13 cellular contexts compared by ENCODE assay signal in genomic region chr1:226862900-226863299, GRCh38. TPM values are rescaled to one million over a fixed set of nuclear protein-coding genes. Genes with fewer than 3 reads are reported as not detected.
DNase-seq lines count a peak whose midpoint lies in the region; ATAC-seq and TF ChIP-seq lines count a peak whose summit lies in the region.
"Had no signal": no experiment of that assay in that cellular context is flagged by ENCODE, and none has a peak within 500 bp of the region (broad histone marks: within the 10 kb centered on the region; RNA-seq: fewer than 3 reads in every experiment).

No MANE protein-coding gene starts in this region.

- no peak for TF ChIP-seq POLR2A in gastrocnemius medialis (IDR thresholded peaks at IDR 0.05)

- no peak for ATAC-seq in gastrocnemius medialis
- ATAC-seq: left colon had no signal

- in situ Hi-C loops in brain microvascular endothelial cell (cut with HindIII; ENCODE audit: low pct_ligation_motif_present, low sequenced_read_pairs) = no loop called here
- in situ Hi-C loops in gastrocnemius medialis (cut with MboI; ENCODE audit: low sequenced_read_pairs in 4 of 4) = no loop called here

- H3K4me2 ChIP-seq in BLaER1 treated with 17β-estradiol and CSF1 and Interleukin-3, amounts not matched to agents 10 nM and 100 nM = peak overlapping the region; percentile 46 to 76 (median 64)

- intact Hi-C loops in gastrocnemius medialis (cut with DNase I; ENCODE audit: low total_unique reads) = no loop called here

- TF ChIP-seq CTCF in brain microvascular endothelial cell (IDR thresholded peaks at IDR 0.05; ENCODE audit: low read depth, low read length, missing control alignments) (no peak), gastrocnemius medialis (IDR thresholded peaks at IDR 0.05 in 4 of 5, conservative IDR thresholded peaks at IDR 0.05 in 1 of 5) (no peak)

- H3K9ac ChIP-seq in BLaER1 treated with 17β-estradiol and CSF1 and Interleukin-3, amounts not matched to agents 10 nM and 100 nM = no peak overlapping the region

- H4K20me1 ChIP-seq in BLaER1 treated with 17β-estradiol and CSF1 and Interleukin-3, amounts not matched to agents 10 nM and 100 nM = no peaks in the 10 kb centered on the region

- DNase-seq in NCI-H226 = peak; percentile 14
- DNase-seq in brain microvascular endothelial cell = peak; percentile 31
- peak; percentile 69 for DNase-seq in iris pigment epithelial cell (ENCODE audit: low read depth)
- no peak for DNase-seq in NCI-H82 treated with DMSO at 0.1 percent for 48 hours (lab: John Stamatoyannopoulos, UW; ENCODE audit: unreplicated experiment)
- no peak for DNase-seq in activated naive CD4-positive, alpha-beta T cell (lab: John Stamatoyannopoulos, UW)
- no peak for DNase-seq in gastrocnemius medialis
- no peak for DNase-seq in NCI-H1092 treated with DMSO at 0.1 percent for 48 hours (lab: John Stamatoyannopoulos, UW)
- DNase-seq: AML-193; effector CD4-positive, alpha-beta T cell; left colon; NCI-H2171 had no signal

- no peaks in the 10 kb centered on the region for H3K9me3 ChIP-seq in BLaER1 treated with 17β-estradiol and CSF1 and Interleukin-3, amounts not matched to agents 10 nM and 100 nM (replicated peaks in 1 of 11)
- H3K9me3 ChIP-seq in gastrocnemius medialis = no peaks in the 10 kb centered on the region
- H3K9me3 ChIP-seq: ascending aorta had no signal

- peaks cover 20 to 32% (median 23%) of the 10 kb centered on the region in 10 experiments for H3K4me1 ChIP-seq in BLaER1 treated with 17β-estradiol and CSF1 and Interleukin-3, amounts not matched to agents 10 nM and 100 nM
- H3K4me1 ChIP-seq in gastrocnemius medialis = no peaks in the 10 kb centered on the region
- H3K4me1 ChIP-seq: ascending aorta had no signal

- H3K4me3 ChIP-seq in BLaER1 treated with 17β-estradiol and CSF1 and Interleukin-3, amounts not matched to agents 10 nM and 100 nM = no peak overlapping the region
- H3K4me3 ChIP-seq in brain microvascular endothelial cell (ENCODE audit: low read depth, low read length) (no peak overlapping the region), gastrocnemius medialis (no peak overlapping the region)
- H3K4me3 ChIP-seq: ascending aorta had no signal

- H3K27me3 ChIP-seq in BLaER1 treated with 17β-estradiol and CSF1 and Interleukin-3, amounts not matched to agents 10 nM and 100 nM = no peaks in the 10 kb centered on the region
- no peaks in the 10 kb centered on the region for H3K27me3 ChIP-seq in brain microvascular endothelial cell (replicated peaks)
- H3K27me3 ChIP-seq in gastrocnemius medialis = no peaks in the 10 kb centered on the region
- H3K27me3 ChIP-seq: ascending aorta had no signal

- no peaks in the 10 kb centered on the region for H3K36me3 ChIP-seq in BLaER1 treated with 17β-estradiol and CSF1 and Interleukin-3, amounts not matched to agents 10 nM and 100 nM
- no peaks in the 10 kb centered on the region for H3K36me3 ChIP-seq in brain microvascular endothelial cell (replicated peaks)
- H3K36me3 ChIP-seq in gastrocnemius medialis = no peaks in the 10 kb centered on the region
- H3K36me3 ChIP-seq: ascending aorta had no signal

- peak overlapping the region in 2 of 11 experiments; percentile 21 to 24; a peak in 2 of 22 replicates for H3K27ac ChIP-seq in BLaER1 treated with 17β-estradiol and CSF1 and Interleukin-3, amounts not matched to agents 10 nM and 100 nM
- no peak overlapping the region for H3K27ac ChIP-seq in brain microvascular endothelial cell
- H3K27ac ChIP-seq in gastrocnemius medialis = no peak overlapping the region
- H3K27ac ChIP-seq: ascending aorta had no signal

RNA-seq across cellular contexts. Expression of gene PSEN2, which starts 7.5 kb away (rescaled TPM):
- 10 to 100 TPM; 24.8 to 41.4 (median 34.1) TPM for total RNA-seq in gastrocnemius medialis

Comparison
In these comparisons a context has a peak if more than half of its experiments do, and no peak if none do; other contexts are left out.
1. DNase-seq: peak in NCI-H226 (single experiment), brain microvascular endothelial cell (single experiment) and iris pigment epithelial cell (single experiment); none in NCI-H82 treated with DMSO at 0.1 percent for 48 hours (single experiment), activated naive CD4-positive, alpha-beta T cell (0 of 4), gastrocnemius medialis (0 of 2) and NCI-H1092 treated with DMSO at 0.1 percent for 48 hours (single experiment).